Comparison of ENCODE assay signal across 9 cellular contexts in the genomic region with DNA sequence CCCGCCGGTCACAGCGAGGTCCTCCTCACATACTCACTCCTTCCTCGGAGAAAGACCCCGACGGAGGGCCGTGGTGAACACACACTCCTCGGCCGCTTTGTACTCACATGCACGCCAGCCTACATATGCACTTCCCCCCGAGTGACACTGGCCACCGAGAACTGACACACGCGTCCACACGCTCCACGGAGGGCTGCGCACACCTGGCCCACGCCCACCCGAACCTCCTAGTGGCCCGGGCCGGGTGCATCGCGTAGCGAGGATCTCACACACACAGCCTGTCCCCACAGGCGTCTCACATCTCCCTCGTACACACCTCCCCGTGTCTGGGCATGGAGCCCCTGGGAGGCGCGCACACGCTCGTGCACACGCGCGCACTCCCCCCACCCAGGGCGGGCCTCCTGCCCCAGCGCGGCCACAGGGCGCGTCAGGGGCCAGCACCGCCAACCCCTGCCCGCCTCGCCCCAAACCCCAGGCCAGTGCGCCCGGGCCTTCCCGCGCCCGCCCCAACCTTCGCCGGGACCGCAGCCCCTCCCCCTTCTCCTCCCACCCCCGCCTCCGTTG. TPM values are rescaled to one million over a fixed set of nuclear protein-coding genes. Genes with fewer than 3 reads are reported as not detected.
DNase-seq lines count a peak whose midpoint lies in the region; ATAC-seq and TF ChIP-seq lines count a peak whose summit lies in the region.
"Had no signal": no experiment of that assay in that cellular context is flagged by ENCODE, and none has a peak within 500 bp of the region (broad histone marks: within the 10 kb centered on the region; RNA-seq: fewer than 3 reads in every experiment).

No MANE protein-coding gene starts in this region.

- peaks cover 18% of the 10 kb centered on the region for H3K27me3 Mint-ChIP-seq in memory B cell

- peak overlapping the region; percentile 51 for H3K4me3 ChIP-seq in GM06990 (replicated peaks; ENCODE audit: low read depth, low read length)
- H3K4me3 ChIP-seq in KMS-11 (IDR thresholded peaks at IDR 0.05; ENCODE audit: insufficient read depth, low read depth, low read length): no peak overlapping the region
- H3K4me3 ChIP-seq in tibial nerve: peak overlapping the region; percentile 53 to 78 (median 64)

- TF ChIP-seq EP300 in tibial nerve (IDR thresholded peaks at IDR 0.05): no peak

- H3K79me2 ChIP-seq in KMS-11 (ENCODE audit: insufficient read depth, low read depth): no peaks in the 10 kb centered on the region

- no peaks in the 10 kb centered on the region for H4K20me1 ChIP-seq in KMS-11 (ENCODE audit: insufficient read depth)

- 0 to 5% methylated on average over 30 to 31 of the region's 52 CpGs for WGBS in tibial nerve, 2 donors

- TF ChIP-seq POLR2A in tibial nerve (IDR thresholded peaks at IDR 0.05): no peak

- DNase-seq in GM06990 (ENCODE audit: extremely low read depth, insufficient read length) (no peak), memory B cell (ENCODE audit: low spot score in 2 of 2) (peak in 1 of 2 donors; percentile 25), tibial nerve (ENCODE audit: low spot score in 2 of 2) (peak in 1 of 2 donors; percentile 10), NCI-H2107 treated with DMSO at 0.1 percent for 48 hours (lab: John Stamatoyannopoulos, UW; ENCODE audit: unreplicated experiment) (no peak), GOT3 (lab: John Stamatoyannopoulos, UW) (no peak)

- peak overlapping the region; percentile 95 for H2AFZ ChIP-seq in KMS-11 (ENCODE audit: low read depth)

- TF ChIP-seq CTCF in GM06990 (IDR thresholded peaks at IDR 0.05; ENCODE audit: insufficient read depth, low read length, poor library complexity, severe bottlenecking): no peak
- TF ChIP-seq CTCF in KMS-11 (conservative IDR thresholded peaks at IDR 0.05; ENCODE audit: low read depth, low read length): no peak
- no peak for TF ChIP-seq CTCF in tibial nerve (IDR thresholded peaks at IDR 0.05)

- H3K4me1 ChIP-seq in KMS-11 (ENCODE audit: low read depth, poor library complexity, severe bottlenecking) (peaks cover 9% of the 10 kb centered on the region), tibial nerve (peaks cover 0 to 51% (median 7%) of the 10 kb centered on the region in 4 donors)

- peak overlapping the region; percentile 57; the same call in 1 of the 2 replicates for H3K4me2 ChIP-seq in KMS-11

- no peak overlapping the region for H3K4me3 Mint-ChIP-seq in memory B cell

- ATAC-seq in memory B cell (ENCODE audit: low read depth) (peak; percentile 26), HG02610 (IDR thresholded peaks at IDR 0.05; ENCODE audit: unreplicated experiment) (no peak)

- no peaks in the 10 kb centered on the region for H3K36me3 Mint-ChIP-seq in memory B cell

- H3K27ac Mint-ChIP-seq in memory B cell: no peak overlapping the region

- peak overlapping the region; percentile 42; the same call in 1 of the 2 replicates for H3K9ac ChIP-seq in KMS-11

- H3K27me3 ChIP-seq in GM06990 (replicated peaks; ENCODE audit: control insufficient read depth, insufficient read depth, low read length): peaks cover 3% of the 10 kb centered on the region
- H3K27me3 ChIP-seq in KMS-11 (ENCODE audit: insufficient read depth, low read depth): peaks cover 15% of the 10 kb centered on the region; the same call in 1 of the 2 replicates
- no peaks in the 10 kb centered on the region for H3K27me3 ChIP-seq in tibial nerve

- H3K4me1 Mint-ChIP-seq in memory B cell: peaks cover 5% of the 10 kb centered on the region

- H3K9me3 ChIP-seq in tibial nerve: no peaks in the 10 kb centered on the region

- H3K27ac ChIP-seq in KMS-11: no peak overlapping the region
- H3K27ac ChIP-seq in cingulate gyrus (ENCODE audit: low read depth, low read length): peak overlapping the region; percentile 85
- H3K27ac ChIP-seq in tibial nerve: peak overlapping the region; percentile 62 to 97 (median 85)

- H3K9me3 Mint-ChIP-seq in memory B cell: no peaks in the 10 kb centered on the region

- H3K36me3 ChIP-seq in GM06990 (ENCODE audit: control insufficient read depth, insufficient read depth, low read length): no peaks in the 10 kb centered on the region
- no peaks in the 10 kb centered on the region for H3K36me3 ChIP-seq in KMS-11 (ENCODE audit: insufficient read depth)
- H3K36me3 ChIP-seq in tibial nerve: no peaks in the 10 kb centered on the region

RNA-seq across cellular contexts. Expression of a gene that starts 0.4 kb away (rescaled TPM):
- 10 to 100 TPM in 2 of 4 donors, 1 to 10 TPM in 2; 7.8 to 13.8 (median 9.8) TPM for total RNA-seq in tibial nerve
- total RNA-seq: NCI-H460 had no signal
